ENCODE assay signal across 14 cellular contexts in genomic region chr2:14790041-14790640, GRCh38.
"Had no signal": no experiment of that assay in that cellular context is flagged by ENCODE, and none has a peak within 500 bp of the region (broad histone marks: within the 10 kb centered on the region; RNA-seq: fewer than 3 reads in every experiment).

No MANE protein-coding gene starts in this region.

- H3K27ac ChIP-seq: thyroid gland had no signal

- DNase-seq: activated CD4-positive, alpha-beta T cell treated with anti-CD3 and anti-CD28 coated beads for 1 hour; activated CD4-positive, alpha-beta T cell treated with anti-CD3 and anti-CD28 coated beads, Interleukin-2, amount 50 U/mL, for 48 hours; activated naive CD4-positive, alpha-beta T cell treated with Interleukin-2 at 50 U/mL for 16 hours; dorsolateral prefrontal cortex; endodermal cell; glutamatergic neuron; hypothalamus; mesenchymal stem cell; stimulated activated CD4-positive, alpha-beta T cell treated with anti-CD3 and anti-CD28 coated beads, Interleukin-2, amount 100 ng/mL, for 48 hours; T-helper 9 cell; thyroid gland had no signal

- H3K4me3 ChIP-seq: dorsolateral prefrontal cortex, thyroid gland had no signal

- H3K4me1 Mint-ChIP-seq: activated T-helper 17 cell treated with anti-CD3 and anti-CD28 coated beads, Interleukin-2, amount 50 U/mL, for 72 hours; endodermal cell; stimulated activated memory B cell treated with anti-CD40 and anti-IgM and Interleukin-4, amounts not matched to agents 10 μg/mL and 1 μg/mL and 100 μg/mL, for 72 hours had no signal

- H3K4me1 ChIP-seq: thyroid gland had no signal

- H3K27me3 ChIP-seq: dorsolateral prefrontal cortex, thyroid gland had no signal

- H3K27ac Mint-ChIP-seq: activated T-helper 17 cell treated with anti-CD3 and anti-CD28 coated beads, Interleukin-2, amount 50 U/mL, for 72 hours; endodermal cell; stimulated activated memory B cell treated with anti-CD40 and anti-IgM and Interleukin-4, amounts not matched to agents 10 μg/mL and 1 μg/mL and 100 μg/mL, for 72 hours had no signal

- H3K4me3 Mint-ChIP-seq: activated T-helper 17 cell treated with anti-CD3 and anti-CD28 coated beads, Interleukin-2, amount 50 U/mL, for 72 hours; endodermal cell; stimulated activated memory B cell treated with anti-CD40 and anti-IgM and Interleukin-4, amounts not matched to agents 10 μg/mL and 1 μg/mL and 100 μg/mL, for 72 hours had no signal

- H3K36me3 Mint-ChIP-seq: stimulated activated memory B cell treated with anti-CD40 and anti-IgM and Interleukin-4, amounts not matched to agents 10 μg/mL and 1 μg/mL and 100 μg/mL, for 72 hours had no signal

- H3K9me3 ChIP-seq: thyroid gland had no signal

- H3K27me3 Mint-ChIP-seq: activated T-helper 17 cell treated with anti-CD3 and anti-CD28 coated beads, Interleukin-2, amount 50 U/mL, for 72 hours; stimulated activated memory B cell treated with anti-CD40 and anti-IgM and Interleukin-4, amounts not matched to agents 10 μg/mL and 1 μg/mL and 100 μg/mL, for 72 hours had no signal

- ATAC-seq: activated T-helper 17 cell treated with anti-CD3 and anti-CD28 coated beads, Interleukin-2, amount 50 U/mL, for 72 hours; sciatic nerve; stimulated activated memory B cell treated with anti-CD40 and anti-IgM and Interleukin-4, amounts not matched to agents 10 μg/mL and 1 μg/mL and 100 μg/mL, for 72 hours had no signal

- H3K36me3 ChIP-seq: thyroid gland had no signal
